Comparison of ENCODE assay signal across 9 cellular contexts in genomic region chr18:79791141-79791972, GRCh38. TPM values are rescaled to one million over a fixed set of nuclear protein-coding genes. Genes with fewer than 3 reads are reported as not detected.
DNase-seq lines count a peak whose midpoint lies in the region; ATAC-seq and TF ChIP-seq lines count a peak whose summit lies in the region.
"Had no signal": no experiment of that assay in that cellular context is flagged by ENCODE, and none has a peak within 500 bp of the region (broad histone marks: within the 10 kb centered on the region; RNA-seq: fewer than 3 reads in every experiment).

No MANE protein-coding gene starts in this region.

- peaks cover 5% of the 10 kb centered on the region for H3K36me3 Mint-ChIP-seq in Calu3 (ENCODE audit: insufficient read depth, unreplicated experiment)
- H3K36me3 Mint-ChIP-seq: brain had no signal

- no TSS peak for BruUV-seq in Calu3 (replicated peaks; lab: Mats Ljungman, UMichigan)

- peaks cover 40% of the 10 kb centered on the region for H3K27me3 Mint-ChIP-seq in Calu3 (ENCODE audit: unreplicated experiment)

- TF ChIP-seq CTCF in Calu3 (IDR thresholded peaks at IDR 0.05; ENCODE audit: unreplicated experiment): no peak

- peaks cover 9% of the 10 kb centered on the region for H3K9me3 Mint-ChIP-seq in Calu3 (ENCODE audit: low read depth, unreplicated experiment)

- H3K4me3 Mint-ChIP-seq in Calu3 (ENCODE audit: low read depth, unreplicated experiment): no peak overlapping the region
- H3K4me3 Mint-ChIP-seq: brain had no signal

- DNase-seq in DMS53 (lab: John Stamatoyannopoulos, UW) (peak; percentile 67), NCI-H748 treated with DMSO at 0.1 percent for 48 hours (lab: John Stamatoyannopoulos, UW) (peak; percentile 43), dermis blood vessel endothelial cell (peak; percentile 50), non-pigmented ciliary epithelial cell (ENCODE audit: low read depth) (peak; percentile 98), Calu3 (no peak)
- no peak for DNase-seq in stimulated activated CD4-positive, alpha-beta T cell treated with anti-CD3 and anti-CD28 coated beads, Interleukin-2, amount 100 ng/mL, for 48 hours

- intact Hi-C loops in Calu3 (cut with micrococcal nuclease; ENCODE audit: unreplicated experiment): no loop called here

- ATAC-seq in HG02970 (IDR thresholded peaks at IDR 0.05; ENCODE audit: low FRiP score, unreplicated experiment): no peak
- ATAC-seq in HG03378 (IDR thresholded peaks at IDR 0.05; ENCODE audit: unreplicated experiment): no peak

- peaks cover 9% of the 10 kb centered on the region for H3K4me1 Mint-ChIP-seq in Calu3 (ENCODE audit: low read depth, unreplicated experiment)

- no peak overlapping the region for H3K27ac Mint-ChIP-seq in Calu3 (ENCODE audit: unreplicated experiment)
- H3K27ac Mint-ChIP-seq: brain had no signal

- CTCF ChIA-PET in Calu3 (lab: Charles Lee): no interaction called here

RNA-seq across cellular contexts. Expression of gene KCNG2, which starts 6.4 kb away (rescaled TPM):
- total RNA-seq in dermis blood vessel endothelial cell (0.51 and 0.93 TPM in 2 replicates), Calu3 (2022) (not detected in 2 replicates)

Comparison
In these comparisons a context has a peak if more than half of its experiments do, and no peak if none do; other contexts are left out.
1. DNase-seq: peak in DMS53 (single experiment), NCI-H748 treated with DMSO at 0.1 percent for 48 hours (single experiment), dermis blood vessel endothelial cell (single experiment) and non-pigmented ciliary epithelial cell (single experiment); none in stimulated activated CD4-positive, alpha-beta T cell treated with anti-CD3 and anti-CD28 coated beads, Interleukin-2, amount 100 ng/mL, for 48 hours (0 of 2) and Calu3 (single experiment).